In the genomic region with DNA sequence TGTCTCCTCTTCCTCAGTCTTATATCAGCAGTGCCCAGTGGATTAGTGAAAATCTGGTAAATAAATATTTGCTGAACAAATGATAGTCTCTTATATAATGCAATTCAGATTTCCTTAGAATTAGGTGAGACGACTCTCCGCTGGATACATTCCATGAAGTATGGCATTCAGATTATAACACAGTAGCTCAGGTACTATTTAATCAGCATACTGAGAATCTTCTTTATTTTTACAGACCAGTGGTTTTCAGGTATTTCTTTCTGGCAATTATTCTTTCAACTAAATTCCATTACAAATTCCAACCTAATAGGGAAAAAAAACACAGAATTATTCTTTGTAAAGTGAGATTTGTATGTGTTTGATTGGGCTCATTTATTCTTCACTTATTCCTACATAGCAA, we compare ENCODE assay signal across 5 cellular contexts.
"Had no signal": no experiment of that assay in that cellular context is flagged by ENCODE, and none has a peak within 500 bp of the region (broad histone marks: within the 10 kb centered on the region; RNA-seq: fewer than 3 reads in every experiment).

No MANE protein-coding gene starts in this region.

- H3K27ac Mint-ChIP-seq: GM23338, H9 had no signal

- ATAC-seq: GM23338 had no signal

- H3K4me3 ChIP-seq: GM23338 had no signal

- H3K4me1 Mint-ChIP-seq: GM23338, H9 had no signal

- H3K9me3 Mint-ChIP-seq: GM23338, H9 had no signal

- DNase-seq: H9, HCEC 1CT, IMR-90, KBM-7 had no signal

- H3K4me3 Mint-ChIP-seq: GM23338, H9 had no signal
